8 cellular contexts compared by ENCODE assay signal in the genomic region with DNA sequence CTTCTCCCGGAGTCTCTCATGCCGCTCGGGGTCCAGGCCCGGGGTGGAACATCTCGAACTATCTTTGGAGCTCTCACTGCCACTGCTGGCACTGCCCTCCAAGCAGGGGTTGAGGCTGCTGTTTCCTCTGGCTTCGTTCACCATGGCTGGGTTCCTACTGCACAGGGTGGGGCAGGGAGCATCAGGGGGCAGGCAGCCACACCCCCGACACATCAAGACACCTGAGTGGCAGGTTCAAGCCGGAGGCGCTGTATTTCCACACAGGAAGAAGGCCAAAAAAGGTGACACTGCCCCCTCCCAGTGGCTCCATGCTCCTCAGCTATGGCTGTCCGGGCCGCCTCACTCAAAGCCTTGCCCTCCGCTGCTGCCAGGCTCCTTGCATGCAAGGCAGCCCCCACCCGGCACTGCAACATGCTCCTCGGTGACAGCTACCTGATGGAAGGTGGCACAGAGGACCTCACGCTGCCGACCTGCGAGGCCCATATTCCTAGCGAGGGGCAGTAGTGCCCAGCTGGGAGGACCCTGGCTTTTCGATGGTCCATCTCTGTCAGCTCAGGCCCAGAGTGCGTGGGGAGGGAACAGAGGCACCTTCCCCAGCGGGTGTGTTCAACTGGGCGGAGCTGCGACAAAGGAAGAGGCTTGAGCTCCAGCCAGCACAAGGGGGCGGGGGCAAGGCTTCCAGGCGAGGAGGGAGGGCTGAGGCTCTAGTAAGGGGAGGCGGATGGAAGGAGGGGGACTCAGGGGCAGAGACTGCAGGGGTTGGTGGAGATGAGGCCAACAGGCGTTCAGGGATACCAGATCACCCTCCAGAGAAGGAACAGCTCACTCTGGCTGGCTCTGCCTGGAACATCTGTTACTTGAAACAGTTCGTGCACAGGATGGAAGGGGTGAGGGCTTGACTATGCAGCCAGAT. TPM values are rescaled to one million over a fixed set of nuclear protein-coding genes. Genes with fewer than 3 reads are reported as not detected.
DNase-seq lines count a peak whose midpoint lies in the region; ATAC-seq and TF ChIP-seq lines count a peak whose summit lies in the region.

No MANE protein-coding gene starts in this region.

- no peaks in the 10 kb centered on the region for H3K27me3 Mint-ChIP-seq in activated CD4-positive, alpha-beta memory T cell treated with anti-CD3 and anti-CD28 coated beads, Interleukin-2, amount 10 ng/mL, durations not matched to agents 7 days and 5 days

- peak overlapping the region; percentile 70 for H3K27ac ChIP-seq in AG04450 (ENCODE audit: low read depth, low read length)
- H3K27ac ChIP-seq in ectodermal cell (ENCODE audit: insufficient read depth, low read depth, low read length, poor library complexity, severe bottlenecking): peak overlapping the region; percentile 73

- H3K9me3 ChIP-seq in AG04450 (ENCODE audit: control insufficient read depth, insufficient read depth, low read length) (no peaks in the 10 kb centered on the region; the same call in 1 of the 2 replicates), ectodermal cell (ENCODE audit: control insufficient read depth, low read length) (no peaks in the 10 kb centered on the region)

- CTCF ChIA-PET in AG04450 (lab: Charles Lee): interaction anchor here (0.6 to 3.6 kb wide), 3 partner anchors 17 to 513 kb away, joined by 3 to 32 read pairs (median 3); no protein-coding TSS in a partner anchor
- CTCF ChIA-PET in activated CD4-positive, alpha-beta memory T cell treated with anti-CD3 and anti-CD28 coated beads, Interleukin-2, amount 10 ng/mL, durations not matched to agents 7 days and 5 days (lab: Charles Lee): interaction anchor here (0.7 to 1.3 kb wide), 7 partner anchors 9 to 105 kb away, joined by 3 to 5 read pairs (median 3); no protein-coding TSS in a partner anchor

- intact Hi-C loops in lower leg skin (cut with DNase I; ENCODE audit: low total_unique reads): no loop called here

- DNase-seq in AG04450 (ENCODE audit: low read depth, low spot score): peak; percentile 95
- DNase-seq in NCI-H226: peak; percentile 94
- peak; percentile 84 for DNase-seq in activated CD4-positive, alpha-beta memory T cell treated with anti-CD3 and anti-CD28 coated beads, Interleukin-2, amount 10 ng/mL, durations not matched to agents 7 days and 5 days
- peak; percentile 92 to 98 for DNase-seq in lower leg skin (ENCODE audit: low spot score in 2 of 2)
- peak; percentile 71 for DNase-seq in stimulated activated CD4-positive, alpha-beta T cell treated with anti-CD3 and anti-CD28 coated beads, Interleukin-4, amount 100 ng/mL, for 1 hour
- no peak for DNase-seq in LoVo (ENCODE audit: low spot score)

- no peaks in the 10 kb centered on the region for H3K9me3 Mint-ChIP-seq in activated CD4-positive, alpha-beta memory T cell treated with anti-CD3 and anti-CD28 coated beads, Interleukin-2, amount 10 ng/mL, durations not matched to agents 7 days and 5 days

- peak overlapping the region; percentile 96 for H3K4me3 Mint-ChIP-seq in activated CD4-positive, alpha-beta memory T cell treated with anti-CD3 and anti-CD28 coated beads, Interleukin-2, amount 10 ng/mL, durations not matched to agents 7 days and 5 days

- 7 to 10% methylated on average over 28 of the region's 28 CpGs for WGBS in ectodermal cell, 2 experiments
- WGBS in lower leg skin, 2 donors: 0 to 3% methylated on average over 21 to 27 of the region's 28 CpGs

- POLR2A ChIA-PET in AG04450 (lab: Yijun Ruan, JAX): interaction anchor here (0.6 to 1.9 kb wide), 10 partner anchors 10 to 661 kb away, joined by 3 to 22 read pairs (median 6); partner anchors contain the start of gene MIIP
- POLR2A ChIA-PET in activated CD4-positive, alpha-beta memory T cell treated with anti-CD3 and anti-CD28 coated beads, Interleukin-2, amount 10 ng/mL, durations not matched to agents 7 days and 5 days (lab: Charles Lee): interaction anchor here (0.8 to 4.9 kb wide), 7 partner anchors 10 to 791 kb away, joined by 3 to 52 read pairs (median 3); partner anchors contain the start of gene FBXO6

- ATAC-seq in GM19351 (IDR thresholded peaks at IDR 0.05; ENCODE audit: unreplicated experiment): peak; percentile 31

- TF ChIP-seq CTCF in AG04450 (IDR thresholded peaks at IDR 0.05; ENCODE audit: low read depth, low read length): no peak
- no peak for TF ChIP-seq CTCF in lower leg skin (IDR thresholded peaks at IDR 0.05)

- H3K36me3 ChIP-seq in ectodermal cell (ENCODE audit: control insufficient read depth, insufficient read depth, low read length): no peaks in the 10 kb centered on the region

- peaks cover 38% of the 10 kb centered on the region for H3K4me1 ChIP-seq in ectodermal cell (ENCODE audit: control insufficient read depth, insufficient read depth, low read length)

- peak overlapping the region; percentile 54 for H3K27ac Mint-ChIP-seq in activated CD4-positive, alpha-beta memory T cell treated with anti-CD3 and anti-CD28 coated beads, Interleukin-2, amount 10 ng/mL, durations not matched to agents 7 days and 5 days

- peaks cover 35% of the 10 kb centered on the region for H3K36me3 Mint-ChIP-seq in activated CD4-positive, alpha-beta memory T cell treated with anti-CD3 and anti-CD28 coated beads, Interleukin-2, amount 10 ng/mL, durations not matched to agents 7 days and 5 days (ENCODE audit: low read depth)

- peaks cover 60% of the 10 kb centered on the region for H3K4me1 Mint-ChIP-seq in activated CD4-positive, alpha-beta memory T cell treated with anti-CD3 and anti-CD28 coated beads, Interleukin-2, amount 10 ng/mL, durations not matched to agents 7 days and 5 days

- H3K27me3 ChIP-seq in AG04450 (ENCODE audit: control insufficient read depth, insufficient read depth, low read length) (no peaks in the 10 kb centered on the region), ectodermal cell (ENCODE audit: control insufficient read depth, insufficient read depth, low read length, poor library complexity, severe bottlenecking) (no peaks in the 10 kb centered on the region)

- peak overlapping the region; percentile 82 for H3K4me3 ChIP-seq in AG04450 (ENCODE audit: low read depth, low read length)
- peak overlapping the region; percentile 45 for H3K4me3 ChIP-seq in ectodermal cell (ENCODE audit: insufficient read depth, low read depth, low read length)
- H3K4me3 ChIP-seq in lower leg skin (ENCODE audit: low read depth, poor library complexity, severe bottlenecking): peak overlapping the region; percentile 42

- no peak for TF ChIP-seq POLR2A in lower leg skin (IDR thresholded peaks at IDR 0.05)

RNA-seq across cellular contexts. Expression of gene MTHFR, which starts 2.5 kb away (rescaled TPM):
- 7.7 and 8.8 TPM in 2 replicates for polyA plus RNA-seq in AG04450 (2011; rRNA removed)
- 20.8 and 25.8 TPM in 2 replicates for polyA minus RNA-seq in AG04450 (2011; rRNA and poly(A)+ RNA removed)
- 10 to 100 TPM; 29.4 to 32.2 TPM for total RNA-seq in activated CD4-positive, alpha-beta memory T cell treated with anti-CD3 and anti-CD28 coated beads, Interleukin-2, amount 10 ng/mL, durations not matched to agents 7 days and 5 days
- 14.7 TPM for polyA plus RNA-seq in ectodermal cell (2013, experiment 1 of 4)
- 16.3 TPM for polyA plus RNA-seq in ectodermal cell (2013, experiment 2 of 4)
- 10.9 TPM for polyA plus RNA-seq in ectodermal cell (2013, experiment 3 of 4)
- 11.9 TPM for polyA plus RNA-seq in ectodermal cell (2013, experiment 4 of 4)
- total RNA-seq in lower leg skin: 10 to 100 TPM; 25.9 to 41.8 (median 33.0) TPM

RNA-seq across cellular contexts. Expression of gene CLCN6, which starts 2.8 kb away (rescaled TPM):
- 9.0 and 10.7 TPM in 2 replicates for polyA plus RNA-seq in AG04450 (2011; rRNA removed)
- 11.8 and 12.0 TPM in 2 replicates for polyA minus RNA-seq in AG04450 (2011; rRNA and poly(A)+ RNA removed)
- total RNA-seq in activated CD4-positive, alpha-beta memory T cell treated with anti-CD3 and anti-CD28 coated beads, Interleukin-2, amount 10 ng/mL, durations not matched to agents 7 days and 5 days: 10 to 100 TPM; 18.8 to 19.5 TPM
- polyA plus RNA-seq in ectodermal cell (2013, experiment 1 of 4): 40.2 TPM
- 32.7 TPM for polyA plus RNA-seq in ectodermal cell (2013, experiment 2 of 4)
- polyA plus RNA-seq in ectodermal cell (2013, experiment 3 of 4): 20.6 TPM
- polyA plus RNA-seq in ectodermal cell (2013, experiment 4 of 4): 23.7 TPM
- total RNA-seq in lower leg skin: 10 to 100 TPM in 2 of 4 donors, 1 to 10 TPM in 2; 7.0 to 12.4 (median 10.9) TPM

RNA-seq across cellular contexts. Expression of gene C1orf167, which starts 41.2 kb away (rescaled TPM):
- polyA plus RNA-seq in AG04450 (2011; rRNA removed): 0.11 and 0.32 TPM in 2 replicates
- polyA minus RNA-seq in AG04450 (2011; rRNA and poly(A)+ RNA removed): not detected in 2 replicates
- total RNA-seq in activated CD4-positive, alpha-beta memory T cell treated with anti-CD3 and anti-CD28 coated beads, Interleukin-2, amount 10 ng/mL, durations not matched to agents 7 days and 5 days: under 1 TPM in 1 of 2 experiments, not detected in 1; 0.25 TPM
- polyA plus RNA-seq in ectodermal cell (2013, experiment 1 of 4): not detected
- 0.98 TPM for polyA plus RNA-seq in ectodermal cell (2013, experiment 2 of 4)
- polyA plus RNA-seq in ectodermal cell (2013, experiment 3 of 4): 0.80 TPM
- 0.65 TPM for polyA plus RNA-seq in ectodermal cell (2013, experiment 4 of 4)
- total RNA-seq in lower leg skin: 1 to 10 TPM in 2 of 4 donors, not detected in 2; 1.6 to 2.8 TPM

RNA-seq across cellular contexts. Expression of gene NPPA, which starts 44.4 kb away (rescaled TPM):
- polyA plus RNA-seq in AG04450 (2011; rRNA removed): not detected in 2 replicates
- polyA minus RNA-seq in AG04450 (2011; rRNA and poly(A)+ RNA removed): not detected in 2 replicates
- not detected for total RNA-seq in activated CD4-positive, alpha-beta memory T cell treated with anti-CD3 and anti-CD28 coated beads, Interleukin-2, amount 10 ng/mL, durations not matched to agents 7 days and 5 days
- not detected for polyA plus RNA-seq in ectodermal cell (2013, experiment 1 of 4)
- not detected for polyA plus RNA-seq in ectodermal cell (2013, experiment 2 of 4)
- polyA plus RNA-seq in ectodermal cell (2013, experiment 3 of 4): not detected
- polyA plus RNA-seq in ectodermal cell (2013, experiment 4 of 4): not detected
- total RNA-seq in lower leg skin: not detected

RNA-seq across cellular contexts. Expression of gene NPPB, which starts 55.5 kb away (rescaled TPM):
- not detected in 2 replicates for polyA plus RNA-seq in AG04450 (2011; rRNA removed)
- polyA minus RNA-seq in AG04450 (2011; rRNA and poly(A)+ RNA removed): not detected in 2 replicates
- total RNA-seq in activated CD4-positive, alpha-beta memory T cell treated with anti-CD3 and anti-CD28 coated beads, Interleukin-2, amount 10 ng/mL, durations not matched to agents 7 days and 5 days: not detected
- polyA plus RNA-seq in ectodermal cell (2013, experiment 1 of 4): 0.89 TPM
- polyA plus RNA-seq in ectodermal cell (2013, experiment 2 of 4): 1.4 TPM
- polyA plus RNA-seq in ectodermal cell (2013, experiment 3 of 4): 2.4 TPM
- polyA plus RNA-seq in ectodermal cell (2013, experiment 4 of 4): 1.4 TPM
- not detected for total RNA-seq in lower leg skin
